In genomic region chr6:11552390-11552789, GRCh38 we compare ENCODE assay signal across 31 cellular contexts. TPM values are rescaled to one million over a fixed set of nuclear protein-coding genes. Genes with fewer than 3 reads are reported as not detected.
DNase-seq lines count a peak whose midpoint lies in the region; ATAC-seq and TF ChIP-seq lines count a peak whose summit lies in the region.
"Had no signal": no experiment of that assay in that cellular context is flagged by ENCODE, and none has a peak within 500 bp of the region (broad histone marks: within the 10 kb centered on the region; RNA-seq: fewer than 3 reads in every experiment).

No MANE protein-coding gene starts in this region.

- H3K9me3 Mint-ChIP-seq in stimulated activated naive CD8-positive, alpha-beta T cell treated with anti-CD3 and anti-CD28 coated beads, Interleukin-15, amount 100 ng/mL, for 72 hours, result no peaks in the 10 kb centered on the region
- H3K9me3 Mint-ChIP-seq: activated naive CD4-positive, alpha-beta T cell treated with anti-CD3 and anti-CD28 coated beads, Interleukin-2, amount 50 U/mL, for 72 hours; activated T-helper 17 cell treated with anti-CD3 and anti-CD28 coated beads, Interleukin-2, amount 50 U/mL, for 72 hours; natural killer cell treated with Interleukin-12 subunit alpha and Interleukin-12 subunit beta and Interleukin-15 and Interleukin-18, amount 100 ng/mL, for 72 hours; T-helper 2 cell treated with Interferon-gamma antibody and Interleukin-4, amounts not matched to agents 5 μg/mL and 100 μg/mL, for 36 hours had no signal

- intact Hi-C loops in mucosa of descending colon (cut with DNase I, micrococcal nuclease), result no loop called here
- intact Hi-C loops in lower leg skin (cut with DNase I; ENCODE audit: low total_unique reads), result no loop called here

- no peak overlapping the region for H3K4me3 Mint-ChIP-seq in stimulated activated naive CD8-positive, alpha-beta T cell treated with anti-CD3 and anti-CD28 coated beads, Interleukin-15, amount 100 ng/mL, for 72 hours
- H3K4me3 Mint-ChIP-seq: activated T-helper 17 cell treated with anti-CD3 and anti-CD28 coated beads, Interleukin-2, amount 50 U/mL, for 72 hours; CD4-positive, alpha-beta memory T cell; endodermal cell; immature natural killer cell; mesothelial cell of epicardium; natural killer cell treated with Interleukin-12 subunit alpha and Interleukin-12 subunit beta and Interleukin-15 and Interleukin-18, amount 100 ng/mL, for 72 hours; T-helper 2 cell treated with Interferon-gamma antibody and Interleukin-4, amounts not matched to agents 5 μg/mL and 100 μg/mL, for 36 hours had no signal

- no peak overlapping the region for H3K27ac ChIP-seq in substantia nigra (ENCODE audit: low read depth, low read length, poor library complexity, severe bottlenecking)
- H3K27ac ChIP-seq: esophagus squamous epithelium, gastrocnemius medialis, SJSA1, thyroid gland had no signal

- H3K36me3 ChIP-seq in mucosa of descending colon (ENCODE audit: low read depth), result no peaks in the 10 kb centered on the region
- H3K36me3 ChIP-seq: esophagus squamous epithelium, gastrocnemius medialis, SJSA1, thyroid gland had no signal

- H3K27me3 Mint-ChIP-seq in stimulated activated naive CD8-positive, alpha-beta T cell treated with anti-CD3 and anti-CD28 coated beads, Interleukin-15, amount 100 ng/mL, for 72 hours, result no peaks in the 10 kb centered on the region
- H3K27me3 Mint-ChIP-seq: activated T-helper 17 cell treated with anti-CD3 and anti-CD28 coated beads, Interleukin-2, amount 50 U/mL, for 72 hours; CD4-positive, alpha-beta memory T cell; natural killer cell treated with Interleukin-12 subunit alpha and Interleukin-12 subunit beta and Interleukin-15 and Interleukin-18, amount 100 ng/mL, for 72 hours had no signal

- no peak for TF ChIP-seq CTCF in mucosa of descending colon (IDR thresholded peaks at IDR 0.05)
- TF ChIP-seq CTCF in lower leg skin (IDR thresholded peaks at IDR 0.05), result no peak

- H3K4me3 ChIP-seq in mucosa of descending colon (no peak overlapping the region), lower leg skin (ENCODE audit: low read depth, poor library complexity, severe bottlenecking) (no peak overlapping the region)
- H3K4me3 ChIP-seq: esophagus squamous epithelium, gastrocnemius medialis, SJSA1, thyroid gland had no signal

- no peaks in the 10 kb centered on the region for H3K4me1 ChIP-seq in mucosa of descending colon (ENCODE audit: low read depth)
- H3K4me1 ChIP-seq: esophagus squamous epithelium, gastrocnemius medialis, SJSA1, thyroid gland had no signal

- in situ Hi-C loops in KBM-7 (cut with MboI; ENCODE audit: low pct_unique_long_range_greater_than_20kb, low sequenced_read_pairs), result no loop called here

- no peaks in the 10 kb centered on the region for H3K9me3 ChIP-seq in mucosa of descending colon
- H3K9me3 ChIP-seq: esophagus squamous epithelium, gastrocnemius medialis, SJSA1, thyroid gland had no signal

- no peak for TF ChIP-seq POLR2A in lower leg skin (IDR thresholded peaks at IDR 0.05)

- DNase-seq in KBM-7 (peak; percentile 87), MV-4-11 (lab: John Stamatoyannopoulos, UW) (peak; percentile 90), SIG-M5 (lab: John Stamatoyannopoulos, UW) (peak; percentile 79), mucosa of descending colon (no peak), substantia nigra (lab: John Stamatoyannopoulos, UW) (no peak), lower leg skin (ENCODE audit: low spot score in 2 of 2) (no peak)
- no peak for DNase-seq in stimulated activated naive CD8-positive, alpha-beta T cell treated with anti-CD3 and anti-CD28 coated beads, Interleukin-15, amount 100 ng/mL, for 72 hours
- DNase-seq: anterior cingulate cortex; CD4-positive, alpha-beta memory T cell; endodermal cell; esophagus squamous epithelium; gastrocnemius medialis; hippocampal formation; immature natural killer cell; IMR-90; MM.1S; NCI-H1694 treated with DMSO at 0.1 percent for 48 hours; NCI-H2171 treated with DMSO at 0.1 percent for 48 hours; NCI-H524; PC-3; posterior cingulate gyrus; stimulated activated naive CD4-positive, alpha-beta T cell treated with Interleukin-2 at 50 U/mL for 16 hours; thyroid gland had no signal

- H3K4me1 Mint-ChIP-seq in stimulated activated naive CD8-positive, alpha-beta T cell treated with anti-CD3 and anti-CD28 coated beads, Interleukin-15, amount 100 ng/mL, for 72 hours, result peaks cover 13% of the 10 kb centered on the region
- H3K4me1 Mint-ChIP-seq: activated T-helper 17 cell treated with anti-CD3 and anti-CD28 coated beads, Interleukin-2, amount 50 U/mL, for 72 hours; CD4-positive, alpha-beta memory T cell; mesothelial cell of epicardium had no signal

- peak; percentile 12 for ATAC-seq in mucosa of descending colon
- no peak for ATAC-seq in stimulated activated naive CD8-positive, alpha-beta T cell treated with anti-CD3 and anti-CD28 coated beads, Interleukin-15, amount 100 ng/mL, for 72 hours
- ATAC-seq: activated naive CD4-positive, alpha-beta T cell treated with anti-CD3 and anti-CD28 coated beads, Interleukin-2, amount 50 U/mL, for 72 hours; activated T-helper 17 cell treated with anti-CD3 and anti-CD28 coated beads, Interleukin-2, amount 50 U/mL, for 72 hours; gastrocnemius medialis; left lobe of liver; natural killer cell treated with Interleukin-12 subunit alpha and Interleukin-12 subunit beta and Interleukin-15 and Interleukin-18, amount 100 ng/mL, for 72 hours; PC-3; sciatic nerve had no signal

- 85 to 86% methylated on average over 1 of the region's 1 CpG for WGBS in lower leg skin, 2 donors

- H3K27ac Mint-ChIP-seq in stimulated activated naive CD8-positive, alpha-beta T cell treated with anti-CD3 and anti-CD28 coated beads, Interleukin-15, amount 100 ng/mL, for 72 hours, result no peak overlapping the region
- H3K27ac Mint-ChIP-seq: activated naive CD4-positive, alpha-beta T cell treated with anti-CD3 and anti-CD28 coated beads, Interleukin-2, amount 50 U/mL, for 72 hours; activated T-helper 17 cell treated with anti-CD3 and anti-CD28 coated beads, Interleukin-2, amount 50 U/mL, for 72 hours; CD4-positive, alpha-beta memory T cell; endodermal cell; immature natural killer cell; mesothelial cell of epicardium; natural killer cell treated with Interleukin-12 subunit alpha and Interleukin-12 subunit beta and Interleukin-15 and Interleukin-18, amount 100 ng/mL, for 72 hours; T-helper 2 cell treated with Interferon-gamma antibody and Interleukin-4, amounts not matched to agents 5 μg/mL and 100 μg/mL, for 36 hours had no signal

RNA-seq across cellular contexts. Expression of gene TMEM170B, which starts 14.8 kb away (rescaled TPM):
- 1 to 10 TPM in 2 of 3 donors, under 1 TPM in 1; 0.98 to 9.0 (median 2.0) TPM for total RNA-seq in mucosa of descending colon
- 1 to 10 TPM in 2 of 4 donors, under 1 TPM in 2; 0.34 to 2.1 (median 1.3) TPM for total RNA-seq in lower leg skin

Comparison
In these comparisons a context has a peak if more than half of its experiments do, and no peak if none do; other contexts are left out.
1. DNase-seq: peak in KBM-7 (single experiment), MV-4-11 (single experiment) and SIG-M5 (single experiment); none in mucosa of descending colon (0 of 3), substantia nigra (0 of 49), lower leg skin (0 of 2) and stimulated activated naive CD8-positive, alpha-beta T cell treated with anti-CD3 and anti-CD28 coated beads, Interleukin-15, amount 100 ng/mL, for 72 hours (0 of 2).